ENCODE assay signal across 1 cellular context in genomic region chr17:72697602-72698146, GRCh38.
A peak's percentile ranks its signal among the peaks of the same experiment; 100 is the strongest.
TF ChIP-seq lines count a peak whose summit lies in the region.

No MANE protein-coding gene starts in this region.

TF ChIP-seq in HepG2, 621 proteins besides CTCF, POLR2A, EP300 and RAD21 (continued from another document and continues in another):
- TF ChIP-seq, protein P1, sequence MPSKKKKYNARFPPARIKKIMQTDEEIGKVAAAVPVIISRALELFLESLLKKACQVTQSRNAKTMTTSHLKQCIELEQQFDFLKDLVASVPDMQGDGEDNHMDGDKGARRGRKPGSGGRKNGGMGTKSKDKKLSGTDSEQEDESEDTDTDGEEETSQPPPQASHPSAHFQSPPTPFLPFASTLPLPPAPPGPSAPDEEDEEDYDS (CRISPR knock-in tag; IDR thresholded peaks at IDR 0.05): no peak
- TF ChIP-seq SALL1 (CRISPR knock-in tag; IDR thresholded peaks at IDR 0.05): peak; percentile 50
- TF ChIP-seq, protein P2, sequence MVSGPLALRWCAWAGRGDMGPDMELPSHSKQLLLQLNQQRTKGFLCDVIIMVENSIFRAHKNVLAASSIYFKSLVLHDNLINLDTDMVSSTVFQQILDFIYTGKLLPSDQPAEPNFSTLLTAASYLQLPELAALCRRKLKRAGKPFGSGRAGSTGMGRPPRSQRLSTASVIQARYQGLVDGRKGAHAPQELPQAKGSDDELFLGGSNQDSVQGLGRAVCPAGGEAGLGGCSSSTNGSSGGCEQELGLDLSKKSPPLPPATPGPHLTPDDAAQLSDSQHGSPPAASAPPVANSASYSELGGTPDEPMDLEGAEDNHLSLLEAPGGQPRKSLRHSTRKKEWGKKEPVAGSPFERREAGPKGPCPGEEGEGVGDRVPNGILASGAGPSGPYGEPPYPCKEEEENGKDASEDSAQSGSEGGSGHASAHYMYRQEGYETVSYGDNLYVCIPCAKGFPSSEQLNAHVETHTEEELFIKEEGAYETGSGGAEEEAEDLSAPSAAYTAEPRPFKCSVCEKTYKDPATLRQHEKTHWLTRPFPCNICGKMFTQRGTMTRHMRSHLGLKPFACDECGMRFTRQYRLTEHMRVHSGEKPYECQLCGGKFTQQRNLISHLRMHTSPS (CRISPR knock-in tag; IDR thresholded peaks at IDR 0.05; ENCODE audit: low read depth): peak; percentile 38; the same call in 1 of the 2 replicates
- no peak for TF ChIP-seq ZNF30 (CRISPR knock-in tag; IDR thresholded peaks at IDR 0.05)
- TF ChIP-seq ERF (CRISPR knock-in tag; IDR thresholded peaks at IDR 0.05): no peak
- TF ChIP-seq ZNF460 (CRISPR knock-in tag; IDR thresholded peaks at IDR 0.05; ENCODE audit: borderline replicate concordance): no peak
- no peak for TF ChIP-seq ZNF605 (CRISPR knock-in tag; IDR thresholded peaks at IDR 0.05)
- TF ChIP-seq PAF1 (CRISPR knock-in tag; IDR thresholded peaks at IDR 0.05): no peak
- TF ChIP-seq SP4 (CRISPR knock-in tag; IDR thresholded peaks at IDR 0.05): no peak
- no peak for TF ChIP-seq PREB (CRISPR knock-in tag; IDR thresholded peaks at IDR 0.05)
- no peak for TF ChIP-seq ZNF468 (CRISPR knock-in tag; IDR thresholded peaks at IDR 0.05)
- no peak for TF ChIP-seq HOXA5 (CRISPR knock-in tag; IDR thresholded peaks at IDR 0.05)
- TF ChIP-seq SIN3B (IDR thresholded peaks at IDR 0.05; ENCODE audit: low read length): no peak
- no peak for TF ChIP-seq SRSF1 (optimal IDR thresholded peaks at IDR 0.05; ENCODE audit: low read depth, low read length)
- TF ChIP-seq ZMAT5 (CRISPR knock-in tag; IDR thresholded peaks at IDR 0.05; ENCODE audit: borderline replicate concordance, low read depth): no peak
- no peak for TF ChIP-seq BORCS8-MEF2B (CRISPR knock-in tag; IDR thresholded peaks at IDR 0.05)
- TF ChIP-seq ZBTB38 (CRISPR knock-in tag; IDR thresholded peaks at IDR 0.05): 0 out of 2 replicates have a peak, but pooled peaks have one; percentile 33
- no peak for TF ChIP-seq ZNF205 (CRISPR knock-in tag; IDR thresholded peaks at IDR 0.05)
- no peak for TF ChIP-seq ZNF597 (CRISPR knock-in tag; IDR thresholded peaks at IDR 0.05)
- TF ChIP-seq, protein P3, sequence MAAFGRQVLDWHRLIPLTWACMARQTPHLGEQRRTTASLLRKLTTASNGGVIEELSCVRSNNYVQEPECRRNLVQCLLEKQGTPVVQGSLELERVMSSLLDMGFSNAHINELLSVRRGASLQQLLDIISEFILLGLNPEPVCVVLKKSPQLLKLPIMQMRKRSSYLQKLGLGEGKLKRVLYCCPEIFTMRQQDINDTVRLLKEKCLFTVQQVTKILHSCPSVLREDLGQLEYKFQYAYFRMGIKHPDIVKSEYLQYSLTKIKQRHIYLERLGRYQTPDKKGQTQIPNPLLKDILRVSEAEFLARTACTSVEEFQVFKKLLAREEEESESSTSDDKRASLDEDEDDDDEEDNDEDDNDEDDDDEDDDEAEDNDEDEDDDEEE (CRISPR knock-in tag; IDR thresholded peaks at IDR 0.05): no peak
- TF ChIP-seq ZNF24 (IDR thresholded peaks at IDR 0.05): no peak
- TF ChIP-seq ZBTB20 (CRISPR knock-in tag; IDR thresholded peaks at IDR 0.05; ENCODE audit: borderline replicate concordance, low read depth): no peak
- no peak for TF ChIP-seq GPBP1L1 (CRISPR knock-in tag; IDR thresholded peaks at IDR 0.05)
- TF ChIP-seq ZNF7 (CRISPR knock-in tag; IDR thresholded peaks at IDR 0.05): no peak
- TF ChIP-seq PCBP2 (optimal IDR thresholded peaks at IDR 0.05; ENCODE audit: low read depth, low read length, poor library complexity, severe bottlenecking): no peak
- no peak for TF ChIP-seq JARID2 (CRISPR knock-in tag; IDR thresholded peaks at IDR 0.05; ENCODE audit: insufficient replicate concordance)
- TF ChIP-seq NR2F6 (IDR thresholded peaks at IDR 0.05): 0 out of 2 replicates have a peak, but pooled peaks have one; percentile 44
- 0 out of 2 replicates have a peak, but pooled peaks have one; percentile 47 for TF ChIP-seq NR2F6 (CRISPR knock-in tag; IDR thresholded peaks at IDR 0.05)
- TF ChIP-seq, protein P4, sequence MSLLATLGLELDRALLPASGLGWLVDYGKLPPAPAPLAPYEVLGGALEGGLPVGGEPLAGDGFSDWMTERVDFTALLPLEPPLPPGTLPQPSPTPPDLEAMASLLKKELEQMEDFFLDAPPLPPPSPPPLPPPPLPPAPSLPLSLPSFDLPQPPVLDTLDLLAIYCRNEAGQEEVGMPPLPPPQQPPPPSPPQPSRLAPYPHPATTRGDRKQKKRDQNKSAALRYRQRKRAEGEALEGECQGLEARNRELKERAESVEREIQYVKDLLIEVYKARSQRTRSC (CRISPR knock-in tag; IDR thresholded peaks at IDR 0.05; ENCODE audit: low read depth): no peak
- TF ChIP-seq IKZF4 (CRISPR knock-in tag; IDR thresholded peaks at IDR 0.05; ENCODE audit: borderline replicate concordance, low read depth, not compliant biosample characterization): no peak
- TF ChIP-seq, protein P5, sequence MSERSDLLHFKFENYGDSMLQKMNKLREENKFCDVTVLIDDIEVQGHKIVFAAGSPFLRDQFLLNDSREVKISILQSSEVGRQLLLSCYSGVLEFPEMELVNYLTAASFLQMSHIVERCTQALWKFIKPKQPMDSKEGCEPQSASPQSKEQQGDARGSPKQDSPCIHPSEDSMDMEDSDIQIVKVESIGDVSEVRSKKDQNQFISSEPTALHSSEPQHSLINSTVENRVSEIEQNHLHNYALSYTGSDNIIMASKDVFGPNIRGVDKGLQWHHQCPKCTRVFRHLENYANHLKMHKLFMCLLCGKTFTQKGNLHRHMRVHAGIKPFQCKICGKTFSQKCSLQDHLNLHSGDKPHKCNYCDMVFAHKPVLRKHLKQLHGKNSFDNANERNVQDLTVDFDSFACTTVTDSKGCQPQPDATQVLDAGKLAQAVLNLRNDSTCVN (CRISPR knock-in tag; IDR thresholded peaks at IDR 0.05; ENCODE audit: borderline replicate concordance): no peak
- TF ChIP-seq ZFP36 (IDR thresholded peaks at IDR 0.05; ENCODE audit: borderline replicate concordance, low read depth, low read length, partially characterized antibody): no peak
- TF ChIP-seq TCF12 (IDR thresholded peaks at IDR 0.05): no peak
- TF ChIP-seq TCF12 (CRISPR knock-in tag; IDR thresholded peaks at IDR 0.05): no peak
- TF ChIP-seq RBM22 (optimal IDR thresholded peaks at IDR 0.05; ENCODE audit: low read length): no peak
- TF ChIP-seq KDM4B (CRISPR knock-in tag; IDR thresholded peaks at IDR 0.05): no peak
- no peak for TF ChIP-seq U2AF2 (IDR thresholded peaks at IDR 0.05; ENCODE audit: low read depth, low read length)
- no peak for TF ChIP-seq KLF15 (CRISPR knock-in tag; IDR thresholded peaks at IDR 0.05; ENCODE audit: borderline replicate concordance)
- no peak for TF ChIP-seq TARDBP (CRISPR knock-in tag; IDR thresholded peaks at IDR 0.05)
- TF ChIP-seq PHF20 (CRISPR knock-in tag; IDR thresholded peaks at IDR 0.05): no peak
- no peak for TF ChIP-seq FOXK1 (CRISPR knock-in tag; IDR thresholded peaks at IDR 0.05; ENCODE audit: borderline replicate concordance, low read depth)
- no peak for TF ChIP-seq ZNF576 (CRISPR knock-in tag; IDR thresholded peaks at IDR 0.05)
- no peak for TF ChIP-seq ZBTB40 (IDR thresholded peaks at IDR 0.05)
- no peak for TF ChIP-seq ZBTB40 (CRISPR knock-in tag; IDR thresholded peaks at IDR 0.05)
- no peak for TF ChIP-seq NONO (IDR thresholded peaks at IDR 0.05)
- TF ChIP-seq NONO (CRISPR knock-in tag; conservative IDR thresholded peaks at IDR 0.05): no peak
- TF ChIP-seq NFKB2 (CRISPR knock-in tag; IDR thresholded peaks at IDR 0.05; ENCODE audit: borderline replicate concordance): no peak
- no peak for TF ChIP-seq PLSCR1 (CRISPR knock-in tag; IDR thresholded peaks at IDR 0.05; ENCODE audit: borderline replicate concordance)
- no peak for TF ChIP-seq MXI1 (IDR thresholded peaks at IDR 0.05; ENCODE audit: borderline replicate concordance, low read depth, low read length)
- TF ChIP-seq SIX4 (CRISPR knock-in tag; IDR thresholded peaks at IDR 0.05): no peak
- no peak for TF ChIP-seq DNMT1 (CRISPR knock-in tag; IDR thresholded peaks at IDR 0.05)
